ENCODE assay signal across 10 cellular contexts in the genomic region with DNA sequence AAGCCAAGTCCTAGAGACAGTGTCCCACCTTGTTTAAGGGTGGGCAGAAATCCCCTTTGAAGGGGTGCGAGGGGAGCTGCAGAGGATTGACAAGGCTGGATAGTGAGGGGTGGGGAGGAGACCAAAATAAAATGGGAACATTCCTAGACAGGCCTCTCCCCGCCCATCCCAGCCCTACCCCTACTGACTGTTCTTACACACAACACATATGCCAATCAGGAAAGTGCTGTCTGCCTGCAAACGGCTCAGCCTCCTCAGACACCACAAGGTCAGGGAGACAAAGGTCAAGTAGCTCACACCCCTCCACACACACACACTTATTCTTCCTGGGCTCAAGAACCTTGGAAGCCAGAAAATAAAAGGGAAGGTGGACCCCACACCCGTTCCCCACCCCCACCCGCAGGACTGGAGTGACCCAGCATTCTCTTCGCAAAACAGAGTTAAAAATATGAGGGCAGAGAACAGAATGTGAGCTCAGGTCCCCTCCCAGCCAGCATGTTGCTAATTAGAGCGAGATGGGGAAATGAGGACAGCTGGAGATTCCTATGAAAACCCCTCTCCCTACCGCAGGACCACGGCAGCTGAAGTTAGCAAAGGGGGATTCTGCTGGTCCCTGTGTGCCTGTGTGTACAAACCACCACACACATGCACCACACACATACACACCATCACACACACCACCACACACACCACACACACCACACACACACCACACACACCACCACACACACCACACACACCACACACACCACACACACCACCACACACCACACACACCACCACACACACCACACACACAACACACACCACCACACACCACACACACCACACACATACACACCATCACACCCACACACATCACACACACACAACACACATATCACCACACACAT.
DNase-seq lines count a peak whose midpoint lies in the region; ATAC-seq, FAIRE-seq and TF ChIP-seq lines count a peak whose summit lies in the region.
"Had no signal": no experiment of that assay in that cellular context is flagged by ENCODE, and none has a peak within 500 bp of the region (broad histone marks: within the 10 kb centered on the region; RNA-seq: fewer than 3 reads in every experiment).

No MANE protein-coding gene starts in this region.

- H3K9me3 ChIP-seq in gastrocnemius medialis = no peaks in the 10 kb centered on the region

- intact Hi-C loops in activated T-helper 1 cell treated with anti-CD3 and anti-CD28 coated beads, Interleukin-12 subunit alpha, Interleukin-12 subunit beta, Interleukin-2, Interleukin-4 antibody, amounts not matched to agents 30 ng/mL and 10 ng/mL and 1 ng/mL, durations not matched to agents 14 hours and 24 hours and 36 hours (cut with micrococcal nuclease) = no loop called here
- intact Hi-C loops in left cardiac atrium (cut with DNase I) (no loop called here), gastrocnemius medialis (cut with DNase I; ENCODE audit: low total_unique reads) (no loop called here)

- no peak overlapping the region for H3K4me3 ChIP-seq in gastrocnemius medialis

- FAIRE-seq in HTR-8/SVneo (lab: Jason Lieb, UNC) = peak; percentile 100

- no peaks in the 10 kb centered on the region for H3K36me3 Mint-ChIP-seq in activated T-helper 1 cell treated with anti-CD3 and anti-CD28 coated beads, Interleukin-12 subunit alpha, Interleukin-12 subunit beta, Interleukin-2, Interleukin-4 antibody, amounts not matched to agents 30 ng/mL and 10 ng/mL and 1 ng/mL, durations not matched to agents 14 hours and 24 hours and 36 hours (ENCODE audit: low read depth)

- TF ChIP-seq CTCF in gastrocnemius medialis (IDR thresholded peaks at IDR 0.05 in 4 of 5, conservative IDR thresholded peaks at IDR 0.05 in 1 of 5) (no peak), omental fat pad (IDR thresholded peaks at IDR 0.05) (no peak)

- ATAC-seq in left cardiac atrium (peak; percentile 3 to 43), gastrocnemius medialis (peak; percentile 70 to 71), HG03045 (IDR thresholded peaks at IDR 0.05; ENCODE audit: unreplicated experiment) (no peak), omental fat pad (ENCODE audit: low FRiP score) (no peak)

- H3K36me3 ChIP-seq in gastrocnemius medialis = peaks cover 0 to 70% of the 10 kb centered on the region in 2 donors

- no peaks in the 10 kb centered on the region for H3K4me1 Mint-ChIP-seq in activated T-helper 1 cell treated with anti-CD3 and anti-CD28 coated beads, Interleukin-12 subunit alpha, Interleukin-12 subunit beta, Interleukin-2, Interleukin-4 antibody, amounts not matched to agents 30 ng/mL and 10 ng/mL and 1 ng/mL, durations not matched to agents 14 hours and 24 hours and 36 hours (ENCODE audit: low read depth)

- DNase-seq in HTR-8/SVneo (ENCODE audit: insufficient read length, low spot score) = no peak
- no peak for DNase-seq in activated T-helper 1 cell treated with anti-CD3 and anti-CD28 coated beads, Interleukin-12 subunit alpha, Interleukin-12 subunit beta, Interleukin-2, Interleukin-4 antibody, amounts not matched to agents 30 ng/mL and 10 ng/mL and 1 ng/mL, durations not matched to agents 14 hours and 24 hours and 36 hours (ENCODE audit: low spot score)
- DNase-seq in left cardiac atrium = peak; percentile 19
- peak; percentile 55 to 77 for DNase-seq in gastrocnemius medialis
- DNase-seq in activated naive CD4-positive, alpha-beta T cell treated with Interleukin-2 at 50 U/mL for 16 hours = no peak
- no peak for DNase-seq in HK-2 (ENCODE audit: unreplicated experiment)
- DNase-seq in omental fat pad (ENCODE audit: low spot score) = no peak
- DNase-seq: HCEC 1CT, NCI-H2029 had no signal

- H3K4me3 Mint-ChIP-seq in activated T-helper 1 cell treated with anti-CD3 and anti-CD28 coated beads, Interleukin-12 subunit alpha, Interleukin-12 subunit beta, Interleukin-2, Interleukin-4 antibody, amounts not matched to agents 30 ng/mL and 10 ng/mL and 1 ng/mL, durations not matched to agents 14 hours and 24 hours and 36 hours = no peak overlapping the region

- peak overlapping the region; percentile 73 to 82 (median 80) for H3K27ac ChIP-seq in gastrocnemius medialis

- in situ Hi-C loops in gastrocnemius medialis (cut with MboI; ENCODE audit: low sequenced_read_pairs in 4 of 4) = no loop called here

- no peaks in the 10 kb centered on the region for H3K27me3 Mint-ChIP-seq in activated T-helper 1 cell treated with anti-CD3 and anti-CD28 coated beads, Interleukin-12 subunit alpha, Interleukin-12 subunit beta, Interleukin-2, Interleukin-4 antibody, amounts not matched to agents 30 ng/mL and 10 ng/mL and 1 ng/mL, durations not matched to agents 14 hours and 24 hours and 36 hours (ENCODE audit: insufficient read depth)

- H3K27ac Mint-ChIP-seq in activated T-helper 1 cell treated with anti-CD3 and anti-CD28 coated beads, Interleukin-12 subunit alpha, Interleukin-12 subunit beta, Interleukin-2, Interleukin-4 antibody, amounts not matched to agents 30 ng/mL and 10 ng/mL and 1 ng/mL, durations not matched to agents 14 hours and 24 hours and 36 hours = peak overlapping the region; percentile 14

- H3K4me1 ChIP-seq in gastrocnemius medialis = peaks cover 33 to 65% of the 10 kb centered on the region in 2 donors

- TF ChIP-seq POLR2A in gastrocnemius medialis (IDR thresholded peaks at IDR 0.05) = no peak

- no peaks in the 10 kb centered on the region for H3K27me3 ChIP-seq in gastrocnemius medialis

- H3K9me3 Mint-ChIP-seq in activated T-helper 1 cell treated with anti-CD3 and anti-CD28 coated beads, Interleukin-12 subunit alpha, Interleukin-12 subunit beta, Interleukin-2, Interleukin-4 antibody, amounts not matched to agents 30 ng/mL and 10 ng/mL and 1 ng/mL, durations not matched to agents 14 hours and 24 hours and 36 hours = peaks cover 3% of the 10 kb centered on the region

Comparison
In these comparisons a context has a peak if more than half of its experiments do, and no peak if none do; other contexts are left out.
1. DNase-seq: peak in left cardiac atrium (single experiment) and gastrocnemius medialis (2 of 2); none in HTR-8/SVneo (single experiment), activated T-helper 1 cell treated with anti-CD3 and anti-CD28 coated beads, Interleukin-12 subunit alpha, Interleukin-12 subunit beta, Interleukin-2, Interleukin-4 antibody, amounts not matched to agents 30 ng/mL and 10 ng/mL and 1 ng/mL, durations not matched to agents 14 hours and 24 hours and 36 hours (single experiment), activated naive CD4-positive, alpha-beta T cell treated with Interleukin-2 at 50 U/mL for 16 hours (single experiment), HK-2 (single experiment) and omental fat pad (single experiment).
2. ATAC-seq: peak in left cardiac atrium (2 of 2) and gastrocnemius medialis (2 of 2); none in HG03045 (single experiment) and omental fat pad (single experiment).